8 cellular contexts compared by ENCODE assay signal in genomic region chr6:24666097-24666615, GRCh38. TPM values are rescaled to one million over a fixed set of nuclear protein-coding genes. Genes with fewer than 3 reads are reported as not detected.
DNase-seq lines count a peak whose midpoint lies in the region; ATAC-seq and TF ChIP-seq lines count a peak whose summit lies in the region.

No MANE protein-coding gene starts in this region.

- H4K20me1 ChIP-seq in KMS-11 (ENCODE audit: insufficient read depth) (no peaks in the 10 kb centered on the region), neural cell (ENCODE audit: insufficient read depth) (no peaks in the 10 kb centered on the region)

- H3K4me3 Mint-ChIP-seq in activated T-cell treated with anti-CD3 and anti-CD28 coated beads, Interleukin-2, amount 50 U/mL, for 72 hours = peak overlapping the region; percentile 93 to 100

- H2AFZ ChIP-seq in KMS-11 (ENCODE audit: low read depth) = peak overlapping the region; percentile 90; the same call in 1 of the 2 replicates
- H2AFZ ChIP-seq in neural cell (ENCODE audit: low read depth, low read length) = peak overlapping the region; percentile 81

- no peaks in the 10 kb centered on the region for H3K9me2 ChIP-seq in neural cell (ENCODE audit: insufficient read depth, low read length)

- peak; percentile 45 for ATAC-seq in GM21717 (IDR thresholded peaks at IDR 0.05; ENCODE audit: unreplicated experiment)
- ATAC-seq in activated T-cell treated with anti-CD3 and anti-CD28 coated beads, Interleukin-2, amount 50 U/mL, for 72 hours (replicated peaks in 1 of 2) = peak; percentile 49 to 52

- DNase-seq in GM03348 (ENCODE audit: low spot score) (peak; percentile 60), fibroblast of pulmonary artery (ENCODE audit: low read depth) (peak; percentile 35), uterus (peak in 1 of 2 donors; percentile 37), HCEC 1CT (no peak)
- peak; percentile 47 to 50 for DNase-seq in activated T-cell treated with anti-CD3 and anti-CD28 coated beads, Interleukin-2, amount 50 U/mL, for 72 hours

- peak overlapping the region; percentile 73 for H3K4me2 ChIP-seq in KMS-11
- H3K4me2 ChIP-seq in neural cell (ENCODE audit: low read length) = peak overlapping the region; percentile 87

- H3K36me3 ChIP-seq in KMS-11 (ENCODE audit: insufficient read depth) (no peaks in the 10 kb centered on the region), neural cell (ENCODE audit: insufficient read depth, low read length) (peaks cover 9% of the 10 kb centered on the region), uterus (no peaks in the 10 kb centered on the region)

- H3K27ac Mint-ChIP-seq in activated T-cell treated with anti-CD3 and anti-CD28 coated beads, Interleukin-2, amount 50 U/mL, for 72 hours = peak overlapping the region; percentile 99

- no peak for TF ChIP-seq POLR2A in uterus (IDR thresholded peaks at IDR 0.05)

- H3K9me3 ChIP-seq in neural cell (ENCODE audit: low read length) (no peaks in the 10 kb centered on the region), uterus (no peaks in the 10 kb centered on the region)

- H3K27ac ChIP-seq in KMS-11 (peak overlapping the region; percentile 72; the same call in 1 of the 2 replicates), neural cell (ENCODE audit: low read length) (peak overlapping the region; percentile 95), uterus (peak overlapping the region; percentile 78 to 89)

- H3K79me2 ChIP-seq in KMS-11 (ENCODE audit: insufficient read depth, low read depth) = peaks cover 12% of the 10 kb centered on the region
- peaks cover 25% of the 10 kb centered on the region for H3K79me2 ChIP-seq in neural cell (replicated peaks; ENCODE audit: insufficient read depth, low read length)

- H3K27me3 Mint-ChIP-seq in activated T-cell treated with anti-CD3 and anti-CD28 coated beads, Interleukin-2, amount 50 U/mL, for 72 hours (ENCODE audit: low read depth) = no peaks in the 10 kb centered on the region

- peaks cover 8% of the 10 kb centered on the region for H3F3A ChIP-seq in neural cell (ENCODE audit: insufficient read depth, low read length, poor library complexity, severe bottlenecking)

- H3K9ac ChIP-seq in KMS-11 = peak overlapping the region; percentile 83; the same call in 1 of the 2 replicates
- peak overlapping the region; percentile 93 for H3K9ac ChIP-seq in neural cell (ENCODE audit: low read length)

- H3K9me3 Mint-ChIP-seq in activated T-cell treated with anti-CD3 and anti-CD28 coated beads, Interleukin-2, amount 50 U/mL, for 72 hours = peaks cover 2% of the 10 kb centered on the region in 2 donors

- TF ChIP-seq RAD21 in neural cell (conservative IDR thresholded peaks at IDR 0.05) = no peak

- intact Hi-C loops in uterus (cut with DNase I; ENCODE audit: low total_unique reads) = no loop called here

- H3K4me1 ChIP-seq in KMS-11 (ENCODE audit: low read depth, poor library complexity, severe bottlenecking) = peaks cover 24% of the 10 kb centered on the region
- peaks cover 0 to 6% of the 10 kb centered on the region in 2 donors for H3K4me1 ChIP-seq in uterus

- peaks cover 52% of the 10 kb centered on the region for H3K4me1 Mint-ChIP-seq in activated T-cell treated with anti-CD3 and anti-CD28 coated beads, Interleukin-2, amount 50 U/mL, for 72 hours (ENCODE audit: low read depth)

- no peak for TF ChIP-seq EP300 in neural cell (conservative IDR thresholded peaks at IDR 0.05; ENCODE audit: poor library complexity, severe bottlenecking)

- H3K27me3 ChIP-seq in KMS-11 (ENCODE audit: insufficient read depth, low read depth) (no peaks in the 10 kb centered on the region), neural cell (ENCODE audit: insufficient read depth, low read depth, low read length) (no peaks in the 10 kb centered on the region), uterus (no peaks in the 10 kb centered on the region)

- no peak for TF ChIP-seq CTCF in KMS-11 (conservative IDR thresholded peaks at IDR 0.05; ENCODE audit: low read depth, low read length)
- TF ChIP-seq CTCF in fibroblast of pulmonary artery (IDR thresholded peaks at IDR 0.05; ENCODE audit: low read length, missing control alignments) = no peak
- no peak for TF ChIP-seq CTCF in neural cell (IDR thresholded peaks at IDR 0.05; ENCODE audit: poor library complexity, severe bottlenecking)
- TF ChIP-seq CTCF in uterus (IDR thresholded peaks at IDR 0.05) = no peak

- H3K4me3 ChIP-seq in KMS-11 (IDR thresholded peaks at IDR 0.05; ENCODE audit: insufficient read depth, low read depth, low read length) (no peak overlapping the region), fibroblast of pulmonary artery (replicated peaks; ENCODE audit: low read depth, low read length) (peak overlapping the region; percentile 100), neural cell (ENCODE audit: low read length) (peak overlapping the region; percentile 76), uterus (peak overlapping the region; percentile 80 to 82)

- H3K36me3 Mint-ChIP-seq in activated T-cell treated with anti-CD3 and anti-CD28 coated beads, Interleukin-2, amount 50 U/mL, for 72 hours (ENCODE audit: insufficient read depth in 2 of 2) = peaks cover 23 to 40% of the 10 kb centered on the region in 2 donors

TF ChIP-seq in neural cell, 6 proteins besides CTCF, POLR2A, EP300 and RAD21:
- peak; percentile 37 for TF ChIP-seq TAF1 (IDR thresholded peaks at IDR 0.05; ENCODE audit: low read depth)
- TF ChIP-seq, protein P1, sequence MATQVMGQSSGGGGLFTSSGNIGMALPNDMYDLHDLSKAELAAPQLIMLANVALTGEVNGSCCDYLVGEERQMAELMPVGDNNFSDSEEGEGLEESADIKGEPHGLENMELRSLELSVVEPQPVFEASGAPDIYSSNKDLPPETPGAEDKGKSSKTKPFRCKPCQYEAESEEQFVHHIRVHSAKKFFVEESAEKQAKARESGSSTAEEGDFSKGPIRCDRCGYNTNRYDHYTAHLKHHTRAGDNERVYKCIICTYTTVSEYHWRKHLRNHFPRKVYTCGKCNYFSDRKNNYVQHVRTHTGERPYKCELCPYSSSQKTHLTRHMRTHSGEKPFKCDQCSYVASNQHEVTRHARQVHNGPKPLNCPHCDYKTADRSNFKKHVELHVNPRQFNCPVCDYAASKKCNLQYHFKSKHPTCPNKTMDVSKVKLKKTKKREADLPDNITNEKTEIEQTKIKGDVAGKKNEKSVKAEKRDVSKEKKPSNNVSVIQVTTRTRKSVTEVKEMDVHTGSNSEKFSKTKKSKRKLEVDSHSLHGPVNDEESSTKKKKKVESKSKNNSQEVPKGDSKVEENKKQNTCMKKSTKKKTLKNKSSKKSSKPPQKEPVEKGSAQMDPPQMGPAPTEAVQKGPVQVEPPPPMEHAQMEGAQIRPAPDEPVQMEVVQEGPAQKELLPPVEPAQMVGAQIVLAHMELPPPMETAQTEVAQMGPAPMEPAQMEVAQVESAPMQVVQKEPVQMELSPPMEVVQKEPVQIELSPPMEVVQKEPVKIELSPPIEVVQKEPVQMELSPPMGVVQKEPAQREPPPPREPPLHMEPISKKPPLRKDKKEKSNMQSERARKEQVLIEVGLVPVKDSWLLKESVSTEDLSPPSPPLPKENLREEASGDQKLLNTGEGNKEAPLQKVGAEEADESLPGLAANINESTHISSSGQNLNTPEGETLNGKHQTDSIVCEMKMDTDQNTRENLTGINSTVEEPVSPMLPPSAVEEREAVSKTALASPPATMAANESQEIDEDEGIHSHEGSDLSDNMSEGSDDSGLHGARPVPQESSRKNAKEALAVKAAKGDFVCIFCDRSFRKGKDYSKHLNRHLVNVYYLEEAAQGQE (IDR thresholded peaks at IDR 0.05; ENCODE audit: borderline replicate concordance) = no peak
- peak; percentile 28 for TF ChIP-seq SMC3 (conservative IDR thresholded peaks at IDR 0.05; ENCODE audit: poor library complexity)
- TF ChIP-seq MXI1 (conservative IDR thresholded peaks at IDR 0.05; ENCODE audit: poor library complexity, severe bottlenecking) = no peak
TF ChIP-seq in neural cell: peak in this region for 2.

RNA-seq across cellular contexts. Expression of gene TDP2, which starts 0.5 kb away (rescaled TPM):
- total RNA-seq in activated T-cell treated with anti-CD3 and anti-CD28 coated beads, Interleukin-2, amount 50 U/mL, for 72 hours = 10 to 100 TPM; 58.3 to 62.9 TPM
- polyA plus RNA-seq in neural cell = 49.0 and 53.4 TPM in 2 replicates
- 45.5 and 49.9 TPM in 2 replicates for polyA minus RNA-seq in neural cell
- total RNA-seq in uterus = 10 to 100 TPM; 32.4 to 40.2 (median 36.3) TPM

RNA-seq across cellular contexts. Expression of gene ACOT13, which starts 0.7 kb away (rescaled TPM):
- 10 to 100 TPM; 26.5 to 26.9 TPM for total RNA-seq in activated T-cell treated with anti-CD3 and anti-CD28 coated beads, Interleukin-2, amount 50 U/mL, for 72 hours
- 9.9 and 14.2 TPM in 2 replicates for polyA plus RNA-seq in neural cell
- polyA minus RNA-seq in neural cell = 7.5 and 9.6 TPM in 2 replicates
- total RNA-seq in uterus = 1 to 10 TPM; 3.8 to 10.0 (median 4.2) TPM

RNA-seq across cellular contexts. Expression of gene KIAA0319, which starts 20.2 kb away (rescaled TPM):
- under 1 TPM; 0.14 TPM for total RNA-seq in activated T-cell treated with anti-CD3 and anti-CD28 coated beads, Interleukin-2, amount 50 U/mL, for 72 hours
- polyA plus RNA-seq in neural cell = 8.3 and 8.5 TPM in 2 replicates
- polyA minus RNA-seq in neural cell = 10.2 and 11.0 TPM in 2 replicates
- under 1 TPM in 2 of 4 donors, not detected in 2; 0.24 to 0.35 TPM for total RNA-seq in uterus

RNA-seq across cellular contexts. Expression of gene C6orf62, which starts 52.8 kb away (rescaled TPM):
- total RNA-seq in activated T-cell treated with anti-CD3 and anti-CD28 coated beads, Interleukin-2, amount 50 U/mL, for 72 hours = 100 to 1,000 TPM; 181 to 194 TPM
- 105 and 107 TPM in 2 replicates for polyA plus RNA-seq in neural cell
- 82.0 and 96.9 TPM in 2 replicates for polyA minus RNA-seq in neural cell
- 10 to 100 TPM; 14.3 to 93.7 (median 59.9) TPM for total RNA-seq in uterus
